In the genomic region with DNA sequence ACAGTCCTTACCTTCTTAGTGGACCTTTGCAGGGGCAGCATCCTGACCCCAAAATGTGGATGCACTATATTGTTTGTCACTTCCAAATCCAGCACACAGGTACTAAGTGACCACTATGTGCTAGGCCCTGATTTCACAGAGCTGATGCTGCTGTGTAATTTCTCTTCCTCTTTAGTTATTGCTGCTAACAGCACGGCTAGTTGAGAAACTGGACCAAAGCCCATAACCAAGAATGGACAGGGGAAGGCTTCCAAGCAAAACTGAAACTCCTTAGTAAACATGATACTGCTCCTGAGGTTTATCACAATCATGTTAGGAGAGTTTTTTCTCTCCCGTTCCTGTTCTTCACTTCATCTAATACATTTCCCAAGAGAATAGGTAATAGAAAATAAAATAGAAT, we compare ENCODE assay signal across 15 cellular contexts.
DNase-seq lines count a peak whose midpoint lies in the region; ATAC-seq and TF ChIP-seq lines count a peak whose summit lies in the region.
"Had no signal": no experiment of that assay in that cellular context is flagged by ENCODE, and none has a peak within 500 bp of the region (broad histone marks: within the 10 kb centered on the region; RNA-seq: fewer than 3 reads in every experiment).

No MANE protein-coding gene starts in this region.

- peaks cover 22% of the 10 kb centered on the region for H3K4me1 ChIP-seq in adipocyte (ENCODE audit: control insufficient read depth, insufficient read depth, low read length)
- H3K4me1 ChIP-seq in right atrium auricular region: peaks cover 0 to 29% of the 10 kb centered on the region in 2 donors
- peaks cover 0 to 2% of the 10 kb centered on the region in 2 experiments; a peak in 2 of 4 replicates for H3K4me1 ChIP-seq in SK-N-SH (ENCODE audit: control insufficient read depth in 1 of 2, insufficient read depth in 2 of 2, low read depth in 1 of 2, low read length in 1 of 2)
- H3K4me1 ChIP-seq: Caco-2, spleen had no signal

- DNase-seq in adipocyte (ENCODE audit: low read depth): peak; percentile 89
- DNase-seq in right atrium auricular region (ENCODE audit: low spot score): no peak
- DNase-seq in natural killer cell treated with Interleukin-12 subunit alpha and Interleukin-12 subunit beta and Interleukin-15 and Interleukin-18, amount 100 ng/mL, for 72 hours (ENCODE audit: low spot score): no peak
- no peak for DNase-seq in SK-N-SH
- DNase-seq in kidney tubule cell (ENCODE audit: low spot score): no peak
- no peak for DNase-seq in NCI-H82 treated with DMSO at 0.1 percent for 48 hours (lab: John Stamatoyannopoulos, UW; ENCODE audit: unreplicated experiment)
- DNase-seq: activated naive CD4-positive, alpha-beta T cell; Caco-2; dermis blood vessel endothelial cell; hippocampal formation; NCI-H1048; NCI-H524 treated with DMSO at 0.1 percent for 48 hours; spleen had no signal

- H3K36me3 ChIP-seq in adipocyte (ENCODE audit: control insufficient read depth, insufficient read depth, low read length, severe bottlenecking): no peaks in the 10 kb centered on the region
- H3K36me3 ChIP-seq in right atrium auricular region: no peaks in the 10 kb centered on the region
- no peaks in the 10 kb centered on the region for H3K36me3 ChIP-seq in SK-N-SH (replicated peaks in 1 of 2; ENCODE audit: control insufficient read depth in 1 of 2, insufficient read depth in 2 of 2, low read length in 1 of 2)
- H3K36me3 ChIP-seq: spleen had no signal

- H3K27me3 ChIP-seq in adipocyte (replicated peaks; ENCODE audit: control insufficient read depth, insufficient read depth, low read length): no peaks in the 10 kb centered on the region
- no peaks in the 10 kb centered on the region for H3K27me3 ChIP-seq in right atrium auricular region
- no peaks in the 10 kb centered on the region for H3K27me3 ChIP-seq in SK-N-SH (ENCODE audit: insufficient read depth)
- H3K27me3 ChIP-seq: spleen had no signal

- no peak for TF ChIP-seq RAD21 in SK-N-SH (IDR thresholded peaks at IDR 0.05; ENCODE audit: low read length)

- H3K9me3 ChIP-seq in adipocyte (ENCODE audit: control insufficient read depth, low read length) (no peaks in the 10 kb centered on the region), right atrium auricular region (peaks cover 0 to 8% of the 10 kb centered on the region in 2 donors), SK-N-SH (no peaks in the 10 kb centered on the region)
- H3K9me3 ChIP-seq: Caco-2 had no signal

- H3K4me3 ChIP-seq in adipocyte (ENCODE audit: low read length) (peak overlapping the region; percentile 42), right atrium auricular region (no peak overlapping the region), SK-N-SH (ENCODE audit: low read depth in 2 of 2, low read length in 1 of 2) (no peak overlapping the region)
- H3K4me3 ChIP-seq: spleen had no signal

- H3K9ac ChIP-seq in adipocyte (ENCODE audit: low read length) (no peak overlapping the region), SK-N-SH (no peak overlapping the region)

- no peaks in the 10 kb centered on the region for H3K36me3 Mint-ChIP-seq in stimulated activated memory B cell treated with anti-CD40 and anti-IgM and Interleukin-4, amounts not matched to agents 10 μg/mL and 1 μg/mL and 100 μg/mL, for 72 hours
- peaks cover 4% of the 10 kb centered on the region for H3K36me3 Mint-ChIP-seq in natural killer cell treated with Interleukin-12 subunit alpha and Interleukin-12 subunit beta and Interleukin-15 and Interleukin-18, amount 100 ng/mL, for 72 hours

- POLR2A ChIA-PET in SK-N-SH (lab: Yijun Ruan, JAX): no interaction called here

- H3F3A ChIP-seq in SK-N-SH (replicated peaks; ENCODE audit: insufficient read depth): no peaks in the 10 kb centered on the region

- CTCF ChIA-PET in SK-N-SH (lab: Yijun Ruan, JAX): interaction anchor here (0.7 kb wide), 1 partner anchor 195 kb away, joined by 3 read pairs; no protein-coding TSS in a partner anchor

- TF ChIP-seq CTCF in right atrium auricular region (IDR thresholded peaks at IDR 0.05) (no peak), SK-N-SH (IDR thresholded peaks at IDR 0.05) (no peak)

- ATAC-seq in GM21390 (IDR thresholded peaks at IDR 0.05; ENCODE audit: unreplicated experiment): peak; percentile 65
- ATAC-seq in stimulated activated memory B cell treated with anti-CD40 and anti-IgM and Interleukin-4, amounts not matched to agents 10 μg/mL and 1 μg/mL and 100 μg/mL, for 72 hours: peak; percentile 27
- no peak for ATAC-seq in natural killer cell treated with Interleukin-12 subunit alpha and Interleukin-12 subunit beta and Interleukin-15 and Interleukin-18, amount 100 ng/mL, for 72 hours

- peaks cover 3% of the 10 kb centered on the region for H3K9me3 Mint-ChIP-seq in stimulated activated memory B cell treated with anti-CD40 and anti-IgM and Interleukin-4, amounts not matched to agents 10 μg/mL and 1 μg/mL and 100 μg/mL, for 72 hours
- peaks cover 3% of the 10 kb centered on the region for H3K9me3 Mint-ChIP-seq in natural killer cell treated with Interleukin-12 subunit alpha and Interleukin-12 subunit beta and Interleukin-15 and Interleukin-18, amount 100 ng/mL, for 72 hours

- no peak overlapping the region for H3K27ac Mint-ChIP-seq in stimulated activated memory B cell treated with anti-CD40 and anti-IgM and Interleukin-4, amounts not matched to agents 10 μg/mL and 1 μg/mL and 100 μg/mL, for 72 hours
- H3K27ac Mint-ChIP-seq in natural killer cell treated with Interleukin-12 subunit alpha and Interleukin-12 subunit beta and Interleukin-15 and Interleukin-18, amount 100 ng/mL, for 72 hours: no peak overlapping the region

- H3K79me2 ChIP-seq in SK-N-SH (ENCODE audit: insufficient read depth): no peaks in the 10 kb centered on the region

- no peak overlapping the region for H2AFZ ChIP-seq in SK-N-SH (ENCODE audit: low read depth)

- H3K4me3 Mint-ChIP-seq in stimulated activated memory B cell treated with anti-CD40 and anti-IgM and Interleukin-4, amounts not matched to agents 10 μg/mL and 1 μg/mL and 100 μg/mL, for 72 hours: no peak overlapping the region
- H3K4me3 Mint-ChIP-seq in natural killer cell treated with Interleukin-12 subunit alpha and Interleukin-12 subunit beta and Interleukin-15 and Interleukin-18, amount 100 ng/mL, for 72 hours: no peak overlapping the region

- WGBS in SK-N-SH (ENCODE audit: low lambda C conversion rate): 52% methylated on average over 2 of the region's 2 CpGs

- H3K9me2 ChIP-seq in SK-N-SH: no peaks in the 10 kb centered on the region

- TF ChIP-seq EP300 in SK-N-SH (IDR thresholded peaks at IDR 0.05; ENCODE audit: borderline replicate concordance in 1 of 2, low read depth in 1 of 2, low read length in 1 of 2): no peak

- H3K4me2 ChIP-seq in SK-N-SH: no peak overlapping the region

- H3K27ac ChIP-seq in right atrium auricular region (peak overlapping the region; percentile 70 to 82), SK-N-SH (ENCODE audit: low read depth in 2 of 2, low read length in 1 of 2) (no peak overlapping the region)
- H3K27ac ChIP-seq: spleen had no signal

- no peaks in the 10 kb centered on the region for H4K20me1 ChIP-seq in SK-N-SH (ENCODE audit: insufficient read depth)

- no peaks in the 10 kb centered on the region for H3K4me1 Mint-ChIP-seq in stimulated activated memory B cell treated with anti-CD40 and anti-IgM and Interleukin-4, amounts not matched to agents 10 μg/mL and 1 μg/mL and 100 μg/mL, for 72 hours
- H3K4me1 Mint-ChIP-seq in natural killer cell treated with Interleukin-12 subunit alpha and Interleukin-12 subunit beta and Interleukin-15 and Interleukin-18, amount 100 ng/mL, for 72 hours (ENCODE audit: low read depth in 2 of 2): no peaks in the 10 kb centered on the region

- H3K27me3 Mint-ChIP-seq in stimulated activated memory B cell treated with anti-CD40 and anti-IgM and Interleukin-4, amounts not matched to agents 10 μg/mL and 1 μg/mL and 100 μg/mL, for 72 hours: no peaks in the 10 kb centered on the region
- H3K27me3 Mint-ChIP-seq in natural killer cell treated with Interleukin-12 subunit alpha and Interleukin-12 subunit beta and Interleukin-15 and Interleukin-18, amount 100 ng/mL, for 72 hours: no peaks in the 10 kb centered on the region

TF ChIP-seq in SK-N-SH, 30 proteins besides CTCF, POLR2A, EP300 and RAD21 (continues in another document):
- TF ChIP-seq ELF1 (IDR thresholded peaks at IDR 0.05): no peak
- TF ChIP-seq, protein P1, sequence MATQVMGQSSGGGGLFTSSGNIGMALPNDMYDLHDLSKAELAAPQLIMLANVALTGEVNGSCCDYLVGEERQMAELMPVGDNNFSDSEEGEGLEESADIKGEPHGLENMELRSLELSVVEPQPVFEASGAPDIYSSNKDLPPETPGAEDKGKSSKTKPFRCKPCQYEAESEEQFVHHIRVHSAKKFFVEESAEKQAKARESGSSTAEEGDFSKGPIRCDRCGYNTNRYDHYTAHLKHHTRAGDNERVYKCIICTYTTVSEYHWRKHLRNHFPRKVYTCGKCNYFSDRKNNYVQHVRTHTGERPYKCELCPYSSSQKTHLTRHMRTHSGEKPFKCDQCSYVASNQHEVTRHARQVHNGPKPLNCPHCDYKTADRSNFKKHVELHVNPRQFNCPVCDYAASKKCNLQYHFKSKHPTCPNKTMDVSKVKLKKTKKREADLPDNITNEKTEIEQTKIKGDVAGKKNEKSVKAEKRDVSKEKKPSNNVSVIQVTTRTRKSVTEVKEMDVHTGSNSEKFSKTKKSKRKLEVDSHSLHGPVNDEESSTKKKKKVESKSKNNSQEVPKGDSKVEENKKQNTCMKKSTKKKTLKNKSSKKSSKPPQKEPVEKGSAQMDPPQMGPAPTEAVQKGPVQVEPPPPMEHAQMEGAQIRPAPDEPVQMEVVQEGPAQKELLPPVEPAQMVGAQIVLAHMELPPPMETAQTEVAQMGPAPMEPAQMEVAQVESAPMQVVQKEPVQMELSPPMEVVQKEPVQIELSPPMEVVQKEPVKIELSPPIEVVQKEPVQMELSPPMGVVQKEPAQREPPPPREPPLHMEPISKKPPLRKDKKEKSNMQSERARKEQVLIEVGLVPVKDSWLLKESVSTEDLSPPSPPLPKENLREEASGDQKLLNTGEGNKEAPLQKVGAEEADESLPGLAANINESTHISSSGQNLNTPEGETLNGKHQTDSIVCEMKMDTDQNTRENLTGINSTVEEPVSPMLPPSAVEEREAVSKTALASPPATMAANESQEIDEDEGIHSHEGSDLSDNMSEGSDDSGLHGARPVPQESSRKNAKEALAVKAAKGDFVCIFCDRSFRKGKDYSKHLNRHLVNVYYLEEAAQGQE (IDR thresholded peaks at IDR 0.05; ENCODE audit: low read depth, low read length): no peak
- TF ChIP-seq GABPA (IDR thresholded peaks at IDR 0.05; ENCODE audit: low read depth): no peak
- no peak for TF ChIP-seq EZH2phosphoT487 (IDR thresholded peaks at IDR 0.05; ENCODE audit: borderline replicate concordance, low read depth)
- no peak for TF ChIP-seq TCF12 (IDR thresholded peaks at IDR 0.05)

Comparison
In these comparisons a context has a peak if more than half of its experiments do, and no peak if none do; other contexts are left out.
1. ATAC-seq: peak in GM21390 (single experiment) and stimulated activated memory B cell treated with anti-CD40 and anti-IgM and Interleukin-4, amounts not matched to agents 10 μg/mL and 1 μg/mL and 100 μg/mL, for 72 hours (single experiment); none in natural killer cell treated with Interleukin-12 subunit alpha and Interleukin-12 subunit beta and Interleukin-15 and Interleukin-18, amount 100 ng/mL, for 72 hours (0 of 2).
2. H3K27ac ChIP-seq: peak in right atrium auricular region (2 of 2); none in SK-N-SH (0 of 2).